Comparison of ENCODE assay signal across 8 cellular contexts in genomic region chr1:6599141-6599975, GRCh38.
DNase-seq lines count a peak whose midpoint lies in the region; ATAC-seq and TF ChIP-seq lines count a peak whose summit lies in the region.

No MANE protein-coding gene starts in this region.

- peak; percentile 14 for ATAC-seq in central memory CD8-positive, alpha-beta T cell (replicated peaks; ENCODE audit: extremely low read depth, poor library complexity, severe bottlenecking)
- ATAC-seq in HG02623 (IDR thresholded peaks at IDR 0.05; ENCODE audit: unreplicated experiment), result no peak
- ATAC-seq in GM21526 (IDR thresholded peaks at IDR 0.05; ENCODE audit: low FRiP score, unreplicated experiment), result no peak

- peak; percentile 63 for DNase-seq in GM12865 (ENCODE audit: low read depth)
- DNase-seq in UCSD-AML1 (lab: John Stamatoyannopoulos, UW; ENCODE audit: unreplicated experiment), result peak; percentile 59
- DNase-seq in central memory CD8-positive, alpha-beta T cell (ENCODE audit: low spot score in 2 of 2), result no peak
- no peak for DNase-seq in nephron progenitor cell
- no peak for DNase-seq in SHP77 treated with DMSO at 0.1 percent for 48 hours (lab: John Stamatoyannopoulos, UW)
- no peak for DNase-seq in amniotic stem cell (lab: John Stamatoyannopoulos, UW)

- peak overlapping the region; percentile 97 for H3K4me3 Mint-ChIP-seq in central memory CD8-positive, alpha-beta T cell
- H3K4me3 Mint-ChIP-seq in nephron progenitor cell, result peak overlapping the region; percentile 25

- TF ChIP-seq CTCF in GM12865 (IDR thresholded peaks at IDR 0.05; ENCODE audit: insufficient read depth, low read depth, low read length, missing control alignments) (no peak), nephron progenitor cell (IDR thresholded peaks at IDR 0.05) (no peak)

- H3K27ac Mint-ChIP-seq in central memory CD8-positive, alpha-beta T cell (ENCODE audit: low read depth), result peak overlapping the region; percentile 93
- no peak overlapping the region for H3K27ac Mint-ChIP-seq in nephron progenitor cell

- peaks cover 50% of the 10 kb centered on the region for H3K36me3 Mint-ChIP-seq in central memory CD8-positive, alpha-beta T cell (ENCODE audit: insufficient read depth)
- H3K36me3 Mint-ChIP-seq in nephron progenitor cell (ENCODE audit: low read depth), result peaks cover 19% of the 10 kb centered on the region

- H3K27me3 Mint-ChIP-seq in central memory CD8-positive, alpha-beta T cell, result no peaks in the 10 kb centered on the region
- no peaks in the 10 kb centered on the region for H3K27me3 Mint-ChIP-seq in nephron progenitor cell (ENCODE audit: low read depth, poor library complexity)

- H3K4me3 ChIP-seq in GM12865 (ENCODE audit: low read depth, low read length), result peak overlapping the region; percentile 75

- H3K9me3 Mint-ChIP-seq in central memory CD8-positive, alpha-beta T cell, result no peaks in the 10 kb centered on the region
- H3K9me3 Mint-ChIP-seq in nephron progenitor cell, result no peaks in the 10 kb centered on the region

- peaks cover 37% of the 10 kb centered on the region for H3K4me1 Mint-ChIP-seq in central memory CD8-positive, alpha-beta T cell
- H3K4me1 Mint-ChIP-seq in nephron progenitor cell, result peaks cover 63% of the 10 kb centered on the region

Comparison
In these comparisons a context has a peak if more than half of its experiments do, and no peak if none do; other contexts are left out.
1. DNase-seq: peak in GM12865 (single experiment) and UCSD-AML1 (single experiment); none in central memory CD8-positive, alpha-beta T cell (0 of 2), nephron progenitor cell (single experiment), SHP77 treated with DMSO at 0.1 percent for 48 hours (single experiment) and amniotic stem cell (single experiment).